17 cellular contexts compared by ENCODE assay signal in the genomic region with DNA sequence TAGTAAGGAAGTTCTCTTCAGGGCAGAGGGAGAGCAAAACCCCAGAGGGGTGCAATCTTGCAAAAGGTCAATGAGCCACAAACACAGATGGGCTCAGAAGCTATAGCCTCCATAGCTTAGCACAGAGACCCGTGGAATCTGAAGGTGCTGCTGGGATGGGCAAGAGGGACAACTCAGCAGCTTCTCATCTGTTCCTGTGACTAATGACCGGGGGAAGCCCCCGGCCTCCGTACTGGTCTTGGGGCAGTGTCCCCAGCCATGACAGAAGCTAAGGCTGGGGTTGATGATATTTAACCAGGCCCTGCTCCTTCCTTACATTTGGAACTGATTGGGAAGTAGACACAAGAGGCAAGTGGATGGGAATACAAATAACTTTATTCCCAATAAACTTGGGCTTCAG. TPM values are rescaled to one million over a fixed set of nuclear protein-coding genes. Genes with fewer than 3 reads are reported as not detected.
DNase-seq lines count a peak whose midpoint lies in the region; ATAC-seq and TF ChIP-seq lines count a peak whose summit lies in the region.
"Had no signal": no experiment of that assay in that cellular context is flagged by ENCODE, and none has a peak within 500 bp of the region (broad histone marks: within the 10 kb centered on the region; RNA-seq: fewer than 3 reads in every experiment).

No MANE protein-coding gene starts in this region.

- H4K20me1 ChIP-seq in H9 (ENCODE audit: control insufficient read depth, insufficient read depth, insufficient read length) = no peaks in the 10 kb centered on the region
- H4K20me1 ChIP-seq: BLaER1 had no signal

- no peak overlapping the region for H3K18ac ChIP-seq in H9 (ENCODE audit: insufficient read length, low read depth, low read length)

- TF ChIP-seq CTCF in H9 (conservative IDR thresholded peaks at IDR 0.05) = no peak
- TF ChIP-seq CTCF in nephron progenitor cell (IDR thresholded peaks at IDR 0.05) = no peak

- no peaks in the 10 kb centered on the region for H3K79me2 ChIP-seq in H9 (ENCODE audit: insufficient read depth, low read length)

- H3K9ac ChIP-seq in H9 (ENCODE audit: extremely low read depth, insufficient read length, low read length) = no peak overlapping the region
- H3K9ac ChIP-seq: BLaER1 had no signal

- H2BK20ac ChIP-seq in H9 (ENCODE audit: low read depth, low read length, poor library complexity, severe bottlenecking) = no peak overlapping the region

- no peaks in the 10 kb centered on the region for H3K79me1 ChIP-seq in H9 (ENCODE audit: insufficient read depth, low read depth, low read length, poor library complexity, severe bottlenecking)

- H4K91ac ChIP-seq in H9 (ENCODE audit: insufficient read length, low read depth, low read length) = no peak overlapping the region

- H2BK5ac ChIP-seq in H9 (ENCODE audit: insufficient read length, low read length) = no peak overlapping the region

- H3K27me3 ChIP-seq in H9 (ENCODE audit: insufficient read depth, low read length) = no peaks in the 10 kb centered on the region
- H3K27me3 ChIP-seq: BLaER1 had no signal

- no CpG with 5 or more reads among the region's 4 CpGs for WGBS in H9 (ENCODE audit: extremely low coverage, insufficient read length, low lambda C conversion rate)

- H4K8ac ChIP-seq in H9 (replicated peaks; ENCODE audit: insufficient read length, low read depth, low read length) = no peak overlapping the region

- no peak overlapping the region for H2BK120ac ChIP-seq in H9 (ENCODE audit: low read depth, low read length, poor library complexity, severe bottlenecking)

- no peak overlapping the region for H2AFZ ChIP-seq in H9 (ENCODE audit: low read length)
- H2AFZ ChIP-seq: GM23338 had no signal

- CTCF ChIA-PET in activated CD8-positive, alpha-beta memory T cell treated with anti-CD3 and anti-CD28 coated beads, Interleukin-2, amount 10 ng/mL, durations not matched to agents 7 days and 5 days (lab: Charles Lee) = interaction anchor here (1.0 to 1.2 kb wide), 2 partner anchors 37 to 271 kb away, joined by 3 to 5 read pairs; no protein-coding TSS in a partner anchor
- CTCF ChIA-PET in activated CD4-positive, alpha-beta memory T cell treated with anti-CD3 and anti-CD28 coated beads, Interleukin-2, amount 10 ng/mL, durations not matched to agents 7 days and 5 days (lab: Charles Lee) = interaction anchor here (1.8 kb wide), 1 partner anchor 20 kb away, joined by 5 read pairs; the partner anchor contains the start of genes EXOC8 and SPRTN

- no peak overlapping the region for H2AK5ac ChIP-seq in H9 (ENCODE audit: insufficient read length, low read length)

- H3K56ac ChIP-seq in H9 (ENCODE audit: insufficient read length, low read depth, low read length) = no peak overlapping the region

- H3K4me1 Mint-ChIP-seq in H9 = no peaks in the 10 kb centered on the region
- no peaks in the 10 kb centered on the region for H3K4me1 Mint-ChIP-seq in activated CD8-positive, alpha-beta memory T cell treated with anti-CD3 and anti-CD28 coated beads, Interleukin-2, amount 10 ng/mL, durations not matched to agents 7 days and 5 days
- H3K4me1 Mint-ChIP-seq in nephron progenitor cell = no peaks in the 10 kb centered on the region
- H3K4me1 Mint-ChIP-seq in activated CD4-positive, alpha-beta memory T cell treated with anti-CD3 and anti-CD28 coated beads, Interleukin-2, amount 10 ng/mL, durations not matched to agents 7 days and 5 days = peaks cover 2% of the 10 kb centered on the region
- H3K4me1 Mint-ChIP-seq: CD4-positive, alpha-beta memory T cell; GM23338 had no signal

- no peaks in the 10 kb centered on the region for H3K23me2 ChIP-seq in H9 (ENCODE audit: insufficient read length, low read depth, low read length, poor library complexity, severe bottlenecking)

- H2BK15ac ChIP-seq in H9 (ENCODE audit: low read depth, low read length) = no peak overlapping the region

- H3K27ac ChIP-seq in H9 (ENCODE audit: insufficient read length, low read depth, low read length) = no peak overlapping the region
- H3K27ac ChIP-seq: BLaER1 had no signal

- no peak overlapping the region for H4K5ac ChIP-seq in H9 (ENCODE audit: insufficient read length, low read depth, low read length)

- no peaks in the 10 kb centered on the region for H3K9me3 Mint-ChIP-seq in H9
- no peaks in the 10 kb centered on the region for H3K9me3 Mint-ChIP-seq in activated CD8-positive, alpha-beta memory T cell treated with anti-CD3 and anti-CD28 coated beads, Interleukin-2, amount 10 ng/mL, durations not matched to agents 7 days and 5 days (ENCODE audit: low read depth)
- H3K9me3 Mint-ChIP-seq in nephron progenitor cell = no peaks in the 10 kb centered on the region
- no peaks in the 10 kb centered on the region for H3K9me3 Mint-ChIP-seq in activated CD4-positive, alpha-beta memory T cell treated with anti-CD3 and anti-CD28 coated beads, Interleukin-2, amount 10 ng/mL, durations not matched to agents 7 days and 5 days
- H3K9me3 Mint-ChIP-seq: GM23338, HFFc6 had no signal

- DNase-seq in H9 (peak; percentile 6), ecto neural progenitor cell (ENCODE audit: low spot score) (peak; percentile 10), nephron progenitor cell (no peak), NCI-H1092 treated with DMSO at 0.1 percent for 48 hours (lab: John Stamatoyannopoulos, UW) (no peak), dermis blood vessel endothelial cell (no peak)
- peak; percentile 29 for DNase-seq in activated CD8-positive, alpha-beta memory T cell treated with anti-CD3 and anti-CD28 coated beads, Interleukin-2, amount 10 ng/mL, durations not matched to agents 7 days and 5 days
- DNase-seq in activated CD4-positive, alpha-beta memory T cell treated with anti-CD3 and anti-CD28 coated beads, Interleukin-2, amount 10 ng/mL, durations not matched to agents 7 days and 5 days = no peak
- DNase-seq: 8988T; CD4-positive, alpha-beta memory T cell; DMS79 treated with DMSO at 0.1 percent for 48 hours; GF-D8; HFFc6 had no signal

- H2BK12ac ChIP-seq in H9 (ENCODE audit: insufficient read length, low read depth, low read length) = no peak overlapping the region

- POLR2A ChIA-PET in activated CD4-positive, alpha-beta memory T cell treated with anti-CD3 and anti-CD28 coated beads, Interleukin-2, amount 10 ng/mL, durations not matched to agents 7 days and 5 days (lab: Charles Lee) = interaction anchor here (0.6 kb wide), 1 partner anchor 326 kb away, joined by 3 read pairs; no protein-coding TSS in a partner anchor

- no peak overlapping the region; a peak in 1 of 7 replicates for H3K27ac Mint-ChIP-seq in H9
- H3K27ac Mint-ChIP-seq in activated CD8-positive, alpha-beta memory T cell treated with anti-CD3 and anti-CD28 coated beads, Interleukin-2, amount 10 ng/mL, durations not matched to agents 7 days and 5 days = no peak overlapping the region
- H3K27ac Mint-ChIP-seq in nephron progenitor cell = peak overlapping the region; percentile 58
- H3K27ac Mint-ChIP-seq in activated CD4-positive, alpha-beta memory T cell treated with anti-CD3 and anti-CD28 coated beads, Interleukin-2, amount 10 ng/mL, durations not matched to agents 7 days and 5 days = no peak overlapping the region
- H3K27ac Mint-ChIP-seq: CD14-positive monocyte, GM23338, HFFc6 had no signal

- H3K4me2 ChIP-seq in H9 (ENCODE audit: insufficient read depth, insufficient read length, low read length) = no peak overlapping the region
- H3K4me2 ChIP-seq: BLaER1, GM23338 had no signal

- H3K4me3 Mint-ChIP-seq in H9 (no peak overlapping the region), nephron progenitor cell (no peak overlapping the region)
- no peak overlapping the region for H3K4me3 Mint-ChIP-seq in activated CD8-positive, alpha-beta memory T cell treated with anti-CD3 and anti-CD28 coated beads, Interleukin-2, amount 10 ng/mL, durations not matched to agents 7 days and 5 days
- no peak overlapping the region for H3K4me3 Mint-ChIP-seq in activated CD4-positive, alpha-beta memory T cell treated with anti-CD3 and anti-CD28 coated beads, Interleukin-2, amount 10 ng/mL, durations not matched to agents 7 days and 5 days
- H3K4me3 Mint-ChIP-seq: CD14-positive monocyte; CD4-positive, alpha-beta memory T cell; GM23338; HFFc6 had no signal

- H3K14ac ChIP-seq in H9 (ENCODE audit: insufficient read depth, low read length) = no peak overlapping the region

- no peak overlapping the region for H3T11ph ChIP-seq in H9 (ENCODE audit: low read length)

- H3K27me3 Mint-ChIP-seq in H9 (ENCODE audit: low read depth) = peaks cover 3% of the 10 kb centered on the region; the same call in 1 of the 2 replicates
- no peaks in the 10 kb centered on the region for H3K27me3 Mint-ChIP-seq in activated CD8-positive, alpha-beta memory T cell treated with anti-CD3 and anti-CD28 coated beads, Interleukin-2, amount 10 ng/mL, durations not matched to agents 7 days and 5 days
- H3K27me3 Mint-ChIP-seq in nephron progenitor cell (ENCODE audit: low read depth, poor library complexity) = peaks cover 16% of the 10 kb centered on the region
- no peaks in the 10 kb centered on the region for H3K27me3 Mint-ChIP-seq in activated CD4-positive, alpha-beta memory T cell treated with anti-CD3 and anti-CD28 coated beads, Interleukin-2, amount 10 ng/mL, durations not matched to agents 7 days and 5 days

- no peaks in the 10 kb centered on the region for H3K4me1 ChIP-seq in H9 (ENCODE audit: insufficient read depth, low read length)
- H3K4me1 ChIP-seq: BLaER1 had no signal

- ATAC-seq in activated CD8-positive, alpha-beta memory T cell treated with anti-CD3 and anti-CD28 coated beads, Interleukin-2, amount 10 ng/mL, durations not matched to agents 7 days and 5 days = no peak
- ATAC-seq in HG03378 (IDR thresholded peaks at IDR 0.05; ENCODE audit: unreplicated experiment) = no peak
- ATAC-seq: GM23338, HCT116 had no signal

- no peak overlapping the region for H3K4ac ChIP-seq in H9 (ENCODE audit: low read depth, low read length)

- no peaks in the 10 kb centered on the region for H3K9me3 ChIP-seq in H9 (ENCODE audit: control insufficient read depth, low read depth, low read length)

- H3K36me3 Mint-ChIP-seq in H9 (ENCODE audit: insufficient read depth in 1 of 3, low read depth in 3 of 3) (no peaks in the 10 kb centered on the region), nephron progenitor cell (ENCODE audit: low read depth) (no peaks in the 10 kb centered on the region)
- no peaks in the 10 kb centered on the region for H3K36me3 Mint-ChIP-seq in activated CD8-positive, alpha-beta memory T cell treated with anti-CD3 and anti-CD28 coated beads, Interleukin-2, amount 10 ng/mL, durations not matched to agents 7 days and 5 days
- H3K36me3 Mint-ChIP-seq in activated CD4-positive, alpha-beta memory T cell treated with anti-CD3 and anti-CD28 coated beads, Interleukin-2, amount 10 ng/mL, durations not matched to agents 7 days and 5 days (ENCODE audit: low read depth) = no peaks in the 10 kb centered on the region
- H3K36me3 Mint-ChIP-seq: CD14-positive monocyte; CD4-positive, alpha-beta memory T cell had no signal

- no peak overlapping the region for H3K23ac ChIP-seq in H9 (ENCODE audit: insufficient read length, low read depth, low read length)

RNA-seq across cellular contexts. Expression of gene EXOC8, which starts 19.1 kb away (rescaled TPM):
- 10.5 and 10.8 TPM in 2 replicates for total RNA-seq in H9 (2021)
- total RNA-seq in activated CD8-positive, alpha-beta memory T cell treated with anti-CD3 and anti-CD28 coated beads, Interleukin-2, amount 10 ng/mL, durations not matched to agents 7 days and 5 days = 10 to 100 TPM; 18.8 to 19.3 TPM
- total RNA-seq in dermis blood vessel endothelial cell = 25.4 and 25.6 TPM in 2 replicates
- 10 to 100 TPM; 21.9 to 22.7 TPM for total RNA-seq in activated CD4-positive, alpha-beta memory T cell treated with anti-CD3 and anti-CD28 coated beads, Interleukin-2, amount 10 ng/mL, durations not matched to agents 7 days and 5 days

RNA-seq across cellular contexts. Expression of gene SPRTN, which starts 19.5 kb away (rescaled TPM):
- total RNA-seq in H9 (2021) = 14.8 and 15.3 TPM in 2 replicates
- total RNA-seq in activated CD8-positive, alpha-beta memory T cell treated with anti-CD3 and anti-CD28 coated beads, Interleukin-2, amount 10 ng/mL, durations not matched to agents 7 days and 5 days = 10 to 100 TPM; 19.3 to 19.6 TPM
- total RNA-seq in dermis blood vessel endothelial cell = 22.1 and 22.3 TPM in 2 replicates
- total RNA-seq in activated CD4-positive, alpha-beta memory T cell treated with anti-CD3 and anti-CD28 coated beads, Interleukin-2, amount 10 ng/mL, durations not matched to agents 7 days and 5 days = 10 to 100 TPM; 14.8 to 15.6 TPM

Comparison
In these comparisons a context has a peak if more than half of its experiments do, and no peak if none do; other contexts are left out.
1. DNase-seq: peak in H9 (single experiment), activated CD8-positive, alpha-beta memory T cell treated with anti-CD3 and anti-CD28 coated beads, Interleukin-2, amount 10 ng/mL, durations not matched to agents 7 days and 5 days (single experiment) and ecto neural progenitor cell (single experiment); none in nephron progenitor cell (single experiment), NCI-H1092 treated with DMSO at 0.1 percent for 48 hours (single experiment), dermis blood vessel endothelial cell (single experiment) and activated CD4-positive, alpha-beta memory T cell treated with anti-CD3 and anti-CD28 coated beads, Interleukin-2, amount 10 ng/mL, durations not matched to agents 7 days and 5 days (single experiment).